ENCODE assay signal across 23 cellular contexts in genomic region chr11:2858995-2859705, GRCh38. TPM values are rescaled to one million over a fixed set of nuclear protein-coding genes. Genes with fewer than 3 reads are reported as not detected.
DNase-seq lines count a peak whose midpoint lies in the region; ATAC-seq, FAIRE-seq and TF ChIP-seq lines count a peak whose summit lies in the region.
"Had no signal": no experiment of that assay in that cellular context is flagged by ENCODE, and none has a peak within 500 bp of the region (broad histone marks: within the 10 kb centered on the region; RNA-seq: fewer than 3 reads in every experiment).

No MANE protein-coding gene starts in this region.

- TF ChIP-seq CTCF in K562 (IDR thresholded peaks at IDR 0.05 in 2 of 3, conservative IDR thresholded peaks at IDR 0.05 in 1 of 3; ENCODE audit: insufficient read depth in 2 of 3, low read depth in 1 of 3, low read length in 3 of 3): no peak
- no peak for TF ChIP-seq CTCF in HepG2 (CRISPR knock-in tag; IDR thresholded peaks at IDR 0.05)
- no peak for TF ChIP-seq CTCF in WERI-Rb-1 (IDR thresholded peaks at IDR 0.05; ENCODE audit: low read depth, low read length)

- H3K9me3 ChIP-seq in K562 (replicated peaks; ENCODE audit: control insufficient read depth, insufficient read depth, low read depth, low read length): no peaks in the 10 kb centered on the region
- H3K9me3 ChIP-seq in HepG2 (ENCODE audit: low read length): no peaks in the 10 kb centered on the region
- no peaks in the 10 kb centered on the region for H3K9me3 ChIP-seq in WERI-Rb-1 (ENCODE audit: severe bottlenecking)
- H3K9me3 ChIP-seq: BE2C had no signal

- H3K36me3 ChIP-seq in K562 (ENCODE audit: control insufficient read depth, insufficient read depth, low read length): no peaks in the 10 kb centered on the region
- H3K36me3 ChIP-seq in HepG2 (replicated peaks in 1 of 2; ENCODE audit: control insufficient read depth in 1 of 2, insufficient read depth in 2 of 2, low read length in 2 of 2): no peaks in the 10 kb centered on the region
- H3K36me3 ChIP-seq in WERI-Rb-1: no peaks in the 10 kb centered on the region
- H3K36me3 ChIP-seq: BE2C had no signal

- H3K4me2 ChIP-seq in K562 (ENCODE audit: insufficient read depth, low read length) (no peak overlapping the region), HepG2 (ENCODE audit: low read depth, low read length) (no peak overlapping the region)

- 23% methylated on average over 13 of the region's 16 CpGs for WGBS in K562 (ENCODE audit: insufficient coverage, low coverage, missing lambda C conversion rate)
- 78% methylated on average over 3 of the region's 16 CpGs for WGBS in HepG2 (ENCODE audit: low lambda C conversion rate)

- BruUV-seq in K562 (replicated peaks; lab: Mats Ljungman, UMichigan) (no TSS peak), HepG2 (replicated peaks; lab: Mats Ljungman, UMichigan) (no TSS peak)

- no peak for TF ChIP-seq EP300 in Ishikawa (IDR thresholded peaks at IDR 0.05; ENCODE audit: borderline replicate concordance)
- no peak for TF ChIP-seq EP300 in K562 (IDR thresholded peaks at IDR 0.05; ENCODE audit: low read length)
- no peak for TF ChIP-seq EP300 in HepG2 (IDR thresholded peaks at IDR 0.05; ENCODE audit: low read depth in 2 of 2, low read length in 2 of 2)
- TF ChIP-seq EP300 in HepG2 (CRISPR knock-in tag; IDR thresholded peaks at IDR 0.05; ENCODE audit: borderline replicate concordance): no peak

- intact Hi-C loops in K562 (cut with micrococcal nuclease): no loop called here
- intact Hi-C loops in HepG2 (cut with micrococcal nuclease; ENCODE audit: unreplicated experiment): no loop called here

- no peaks in the 10 kb centered on the region for H3K9me1 ChIP-seq in K562 (ENCODE audit: control insufficient read depth, insufficient read depth, low read length)

- H4K20me1 ChIP-seq in K562 (replicated peaks; ENCODE audit: control insufficient read depth, insufficient read depth, low read length): no peaks in the 10 kb centered on the region
- 0 out of 2 replicates have a peak, but pooled peaks cover 4% of the 10 kb centered on the region for H4K20me1 ChIP-seq in HepG2 (ENCODE audit: insufficient read depth, low read length)

- H3K9ac ChIP-seq in K562 (ENCODE audit: insufficient read depth in 1 of 2, low read depth in 2 of 2, low read length in 2 of 2) (no peak overlapping the region), HepG2 (ENCODE audit: insufficient read depth, low read depth, low read length) (no peak overlapping the region)

- TF ChIP-seq RAD21 in Ishikawa (IDR thresholded peaks at IDR 0.05; ENCODE audit: low read depth) (no peak), K562 (CRISPR knock-in tag; conservative IDR thresholded peaks at IDR 0.05 in 1 of 2, IDR thresholded peaks at IDR 0.05 in 1 of 2) (no peak), HepG2 (CRISPR knock-in tag; IDR thresholded peaks at IDR 0.05) (no peak)

- H3K4me3 ChIP-seq in K562 (no peak overlapping the region), HepG2 (replicated peaks in 1 of 3; ENCODE audit: insufficient read depth in 1 of 3, low read depth in 2 of 3, low read length in 3 of 3) (no peak overlapping the region), WERI-Rb-1 (ENCODE audit: low read depth, low read length) (no peak overlapping the region)

- in situ Hi-C loops in K562 (cut with MboI): no loop called here
- in situ Hi-C loops in HepG2 (cut with HindIII; ENCODE audit: extremely low pct_ligation_motif_present, low pct_unique_long_range_greater_than_20kb): no loop called here

- H2AFZ ChIP-seq in K562 (ENCODE audit: low read depth, low read length) (no peak overlapping the region), HepG2 (ENCODE audit: low read length) (no peak overlapping the region)

- H3K27ac ChIP-seq in K562 (ENCODE audit: extremely low read depth, low read depth, low read length) (no peak overlapping the region), HepG2 (ENCODE audit: extremely low read length, insufficient read depth, low read length) (no peak overlapping the region), WERI-Rb-1 (no peak overlapping the region)
- H3K27ac ChIP-seq: HL-60 had no signal

- H3K27me3 ChIP-seq in K562 (ENCODE audit: control insufficient read depth in 2 of 2, insufficient read depth in 2 of 2, low read length in 2 of 2) (peaks cover 0 to 33% of the 10 kb centered on the region in 2 experiments; a peak in 3 of 5 replicates), HepG2 (ENCODE audit: control insufficient read depth in 1 of 2, insufficient read depth in 2 of 2, low read length in 2 of 2) (peaks cover 17 to 73% of the 10 kb centered on the region in 2 experiments; a peak in 4 of 5 replicates), WERI-Rb-1 (ENCODE audit: insufficient read depth, low read depth, severe bottlenecking) (no peaks in the 10 kb centered on the region)
- H3K27me3 ChIP-seq: BE2C had no signal

- ATAC-seq in K562: no peak; the same call in 2 of the 3 replicates
- ATAC-seq in HepG2: peak; percentile 52
- no peak for ATAC-seq in GM21515 (IDR thresholded peaks at IDR 0.05; ENCODE audit: unreplicated experiment)

- DNase-seq in K562 (ENCODE audit: extremely low read depth in 1 of 4, low spot score in 3 of 4): no peak
- DNase-seq in HepG2 (ENCODE audit: low spot score): no peak
- peak; percentile 85 for DNase-seq in retina
- no peak for DNase-seq in GM12891 (ENCODE audit: insufficient read length, low spot score)
- no peak for DNase-seq in DMS153 (lab: John Stamatoyannopoulos, UW)
- no peak for DNase-seq in WERI-Rb-1
- DNase-seq: ACHN; BE2C; C1 segment of cervical spinal cord; CD4-positive, CD25-positive, alpha-beta regulatory T cell; CD8-positive, alpha-beta memory T cell; COR-L47; DMS 273 treated with DMSO at 0.1 percent for 48 hours; HCEC 1CT; HFFc6; IMR-90; KG1 had no signal

- no peak for TF ChIP-seq POLR2A in K562 (conservative IDR thresholded peaks at IDR 0.05)
- TF ChIP-seq POLR2A in HepG2 (IDR thresholded peaks at IDR 0.05; ENCODE audit: insufficient read depth in 1 of 2, low read depth in 2 of 2, low read length in 2 of 2): no peak
- no peak for TF ChIP-seq POLR2A in GM12891 (IDR thresholded peaks at IDR 0.05; ENCODE audit: low read depth, low read length)

- peaks cover 0 to 34% of the 10 kb centered on the region in 2 experiments; a peak in 2 of 5 replicates for H3K4me1 ChIP-seq in K562 (replicated peaks in 1 of 2; ENCODE audit: control insufficient read depth in 2 of 2, insufficient read depth in 2 of 2, low read length in 2 of 2)
- H3K4me1 ChIP-seq in HepG2 (ENCODE audit: insufficient read depth, low read length): peaks cover 16% of the 10 kb centered on the region
- H3K4me1 ChIP-seq: BE2C had no signal

- CTCF ChIA-PET in K562 (lab: Yijun Ruan, JAX; ENCODE audit: low intra/inter-chr PET ratio): interaction anchor here (0.7 kb wide), 1 partner anchor 14 kb away, joined by 3 read pairs; no protein-coding TSS in a partner anchor
- CTCF ChIA-PET in HepG2 (lab: Yijun Ruan, JAX; ENCODE audit: low intra/inter-chr PET ratio, low total read pairs): no interaction called here

- no peak for FAIRE-seq in K562 (lab: Jason Lieb, UNC)
- no peak for FAIRE-seq in HepG2 (lab: Jason Lieb, UNC)
- no peak for FAIRE-seq in GM12891 (lab: Jason Lieb, UNC)
- FAIRE-seq: A204.1, G401.6, H54 had no signal

- H3K79me2 ChIP-seq in K562 (ENCODE audit: control insufficient read depth, insufficient read depth, low read length): no peaks in the 10 kb centered on the region
- H3K79me2 ChIP-seq in HepG2 (ENCODE audit: insufficient read depth, low read length): no peaks in the 10 kb centered on the region

- POLR2A ChIA-PET in K562 (lab: Yijun Ruan, JAX): interaction anchor here (0.6 kb wide), 2 partner anchors 20 to 238 kb away, joined by 3 to 4 read pairs; no protein-coding TSS in a partner anchor
- POLR2A ChIA-PET in HepG2 (lab: Yijun Ruan, JAX): interaction anchor here (2.5 kb wide), 1 partner anchor 129 kb away, joined by 9 read pairs; no protein-coding TSS in a partner anchor

RNA-seq across cellular contexts. Expression of gene CDKN1C, which starts 26.4 kb away (rescaled TPM):
- 7.1 and 13.9 TPM in 2 replicates for total RNA-seq in K562 (2011; cell fraction: chromatin; rRNA removed; ENCODE audit: low replicate concordance)
- total RNA-seq in K562 (2011; cell fraction: nucleolus; rRNA removed): 20.5 and 24.5 TPM in 2 replicates
- total RNA-seq in K562 (2011; cell fraction: nucleoplasm; rRNA removed): 10.9 and 11.1 TPM in 2 replicates
- total RNA-seq in K562 (2014; rRNA removed) (19.2 and 23.5 TPM in 2 replicates), K562 (2014; rRNA removed; fragmentation: Illumina TruSeq; extraction: Trizol) (3.5 and 4.0 TPM in 2 replicates), K562 (2015; rRNA removed; fragmentation: Illumina TruSeq; extraction: Trizol) (2.8 and 3.5 TPM in 2 replicates), K562 (2021) (21.1 and 21.9 TPM in 2 replicates), HepG2 (2016; rRNA removed; fragmentation: Illumina TruSeq; extraction: Trizol) (not detected in 2 replicates)
- polyA plus RNA-seq in K562 (2011; rRNA removed) (9.2 and 17.4 TPM in 2 replicates), K562 (2014; fragmentation: Illumina TruSeq; extraction: Trizol) (3.9 and 5.2 TPM in 2 replicates), K562 (2014; fragmentation: Nextera tagmentation; extraction: Ambion mirVana) (10 to 100 TPM in 1 of 2 experiments, 1 to 10 TPM in 1; 9.3 to 18.7 TPM), K562 (2014; rRNA removed) (11.0 and 13.0 TPM in 2 replicates), HepG2 (2011; rRNA removed) (not detected in 2 replicates)
- polyA plus RNA-seq in K562 (2011; cell fraction: cytosol; rRNA removed): 12.9 and 29.1 TPM in 2 replicates
- polyA plus RNA-seq in K562 (2011; cell fraction: nucleus; rRNA removed): 25.4 and 25.7 TPM in 2 replicates
- polyA plus RNA-seq in K562 (2012): 10.9 and 13.2 TPM in 2 replicates
- polyA minus RNA-seq in K562 (2011; rRNA and poly(A)+ RNA removed): 4.8 and 6.4 TPM in 2 replicates
- polyA minus RNA-seq in K562 (2011; cell fraction: cytosol; rRNA and poly(A)+ RNA removed): 11.8 and 22.5 TPM in 2 replicates
- polyA minus RNA-seq in K562 (2011; cell fraction: nucleus; rRNA and poly(A)+ RNA removed): 7.5 and 8.9 TPM in 2 replicates
- not detected in 2 replicates for total RNA-seq in HepG2 (2016; cell fraction: cytosol; rRNA removed; fragmentation: Illumina TruSeq; extraction: Trizol; ENCODE audit: low read depth)
- not detected in 2 replicates for total RNA-seq in HepG2 (2016; cell fraction: insoluble cytoplasmic fraction; rRNA removed; fragmentation: Illumina TruSeq; extraction: Trizol)
- not detected in 2 replicates for total RNA-seq in HepG2 (2016; cell fraction: membrane; rRNA removed; fragmentation: Illumina TruSeq; extraction: Trizol)
- total RNA-seq in HepG2 (2016; cell fraction: nucleus; rRNA removed; fragmentation: Illumina TruSeq; extraction: Trizol): not detected in 2 replicates
- polyA plus RNA-seq in HepG2 (2011; cell fraction: cytosol; rRNA removed): not detected in 2 replicates
- polyA plus RNA-seq in HepG2 (2011; cell fraction: nucleus; rRNA removed): 0.10 and 0.23 TPM in 2 replicates
- polyA plus RNA-seq in HepG2 (2012): not detected in 2 replicates
- polyA plus RNA-seq in HepG2 (2016; cell fraction: cytosol; fragmentation: Illumina TruSeq; extraction: Trizol; ENCODE audit: low read depth): not detected in 2 replicates
- not detected in 2 replicates for polyA plus RNA-seq in HepG2 (2016; cell fraction: insoluble cytoplasmic fraction; fragmentation: Illumina TruSeq; extraction: Trizol; ENCODE audit: low read depth)
- polyA plus RNA-seq in HepG2 (2016; cell fraction: membrane; fragmentation: Illumina TruSeq; extraction: Trizol; ENCODE audit: low read depth): not detected in 2 replicates
- polyA plus RNA-seq in HepG2 (2016; cell fraction: nucleus; fragmentation: Illumina TruSeq; extraction: Trizol; ENCODE audit: insufficient read depth, low read depth): not detected in 2 replicates
- polyA minus RNA-seq in HepG2 (2011; rRNA and poly(A)+ RNA removed; ENCODE audit: low replicate concordance): 17.4 TPM in 1 of 2 replicates, not detected in the other
- polyA minus RNA-seq in HepG2 (2011; cell fraction: cytosol; rRNA and poly(A)+ RNA removed): 0.30 and 0.70 TPM in 2 replicates
- 0.52 TPM in 1 of 2 replicates, not detected in the other for polyA minus RNA-seq in HepG2 (2011; cell fraction: nucleus; rRNA and poly(A)+ RNA removed)
- polyA plus RNA-seq in GM12891 (2012; ENCODE audit: low read depth, missing spikeins): 0.15 TPM
